In genomic region chr6:121770943-121771342, GRCh38 we compare ENCODE assay signal across 17 cellular contexts.
DNase-seq lines count a peak whose midpoint lies in the region; ATAC-seq and TF ChIP-seq lines count a peak whose summit lies in the region.
"Had no signal": no experiment of that assay in that cellular context is flagged by ENCODE, and none has a peak within 500 bp of the region (broad histone marks: within the 10 kb centered on the region; RNA-seq: fewer than 3 reads in every experiment).

No MANE protein-coding gene starts in this region.

- peaks cover 0 to 8% of the 10 kb centered on the region in 2 donors for H3K4me1 ChIP-seq in thyroid gland
- H3K4me1 ChIP-seq: lower lobe of right lung had no signal

- H3K9me3 Mint-ChIP-seq in mesothelial cell of epicardium: no peaks in the 10 kb centered on the region

- H3K27me3 Mint-ChIP-seq in mesothelial cell of epicardium (ENCODE audit: low read depth): no peaks in the 10 kb centered on the region
- H3K27me3 Mint-ChIP-seq: activated T-cell treated with anti-CD3 and anti-CD28 coated beads, Interleukin-2, amount 50 U/mL, for 24 hours had no signal

- intact Hi-C loops in thyroid gland (cut with DNase I): no loop called here

- no peaks in the 10 kb centered on the region for H3K36me3 Mint-ChIP-seq in mesothelial cell of epicardium
- H3K36me3 Mint-ChIP-seq: CD14-positive monocyte had no signal

- no peak for TF ChIP-seq CTCF in fibroblast of mammary gland (conservative IDR thresholded peaks at IDR 0.05; ENCODE audit: control insufficient read depth, insufficient read depth, low read depth, low read length)
- no peak for TF ChIP-seq CTCF in mesothelial cell of epicardium (IDR thresholded peaks at IDR 0.05; ENCODE audit: unreplicated experiment)
- no peak for TF ChIP-seq CTCF in thyroid gland (IDR thresholded peaks at IDR 0.05)

- ATAC-seq in GM19043 (IDR thresholded peaks at IDR 0.05; ENCODE audit: low read depth, unreplicated experiment) (peak; percentile 53), HG02852 (IDR thresholded peaks at IDR 0.05; ENCODE audit: unreplicated experiment) (peak; percentile 42)
- ATAC-seq: lower lobe of right lung had no signal

- H3K27me3 ChIP-seq in thyroid gland: no peaks in the 10 kb centered on the region
- H3K27me3 ChIP-seq: tibial nerve had no signal

- peaks cover 9% of the 10 kb centered on the region for H3K4me1 Mint-ChIP-seq in mesothelial cell of epicardium
- H3K4me1 Mint-ChIP-seq: CD14-positive monocyte had no signal

- DNase-seq in M059J (ENCODE audit: low read depth) (peak; percentile 10), fibroblast of mammary gland (ENCODE audit: low read depth) (peak; percentile 53), mesothelial cell of epicardium (ENCODE audit: low spot score in 2 of 2, unreplicated experiment in 2 of 2) (no peak), A172 (ENCODE audit: low spot score) (no peak), thyroid gland (no peak)
- no peak for DNase-seq in central memory CD4-positive, alpha-beta T cell
- DNase-seq: activated T-cell treated with anti-CD3 and anti-CD28 coated beads, Interleukin-2, amount 50 U/mL, for 24 hours; GDM1; lower lobe of right lung; NCI-H1105 treated with DMSO at 0.1 percent for 48 hours; NCI-H526; Right ventricle myocardium superior had no signal

- H3K9me3 ChIP-seq in thyroid gland: no peaks in the 10 kb centered on the region
- H3K9me3 ChIP-seq: lower lobe of right lung, tibial nerve had no signal

- H3K4me3 ChIP-seq in fibroblast of mammary gland (ENCODE audit: control insufficient read depth, low read depth, low read length) (no peak overlapping the region), thyroid gland (replicated peaks in 1 of 3) (no peak overlapping the region)
- H3K4me3 ChIP-seq: lower lobe of right lung, smooth muscle cell, tibial nerve had no signal

- TF ChIP-seq POLR2A in thyroid gland (IDR thresholded peaks at IDR 0.05): no peak

- H3K36me3 ChIP-seq in thyroid gland: no peaks in the 10 kb centered on the region
- H3K36me3 ChIP-seq: lower lobe of right lung, tibial nerve had no signal

- H3K27ac ChIP-seq in thyroid gland: no peak overlapping the region
- H3K27ac ChIP-seq: lower lobe of right lung, tibial nerve had no signal

- WGBS in thyroid gland, 2 donors: 97 to 98% methylated on average over 2 of the region's 2 CpGs

- no peak overlapping the region for H3K27ac Mint-ChIP-seq in mesothelial cell of epicardium
- H3K27ac Mint-ChIP-seq: CD14-positive monocyte had no signal

- no peak overlapping the region for H3K4me3 Mint-ChIP-seq in mesothelial cell of epicardium
- H3K4me3 Mint-ChIP-seq: activated T-cell treated with anti-CD3 and anti-CD28 coated beads, Interleukin-2, amount 50 U/mL, for 24 hours; CD14-positive monocyte had no signal

Comparison
In these comparisons a context has a peak if more than half of its experiments do, and no peak if none do; other contexts are left out.
1. DNase-seq: peak in M059J (single experiment) and fibroblast of mammary gland (single experiment); none in mesothelial cell of epicardium (0 of 2), A172 (single experiment), thyroid gland (0 of 2) and central memory CD4-positive, alpha-beta T cell (single experiment).